ENCODE assay signal across 1 cellular context in the genomic region with DNA sequence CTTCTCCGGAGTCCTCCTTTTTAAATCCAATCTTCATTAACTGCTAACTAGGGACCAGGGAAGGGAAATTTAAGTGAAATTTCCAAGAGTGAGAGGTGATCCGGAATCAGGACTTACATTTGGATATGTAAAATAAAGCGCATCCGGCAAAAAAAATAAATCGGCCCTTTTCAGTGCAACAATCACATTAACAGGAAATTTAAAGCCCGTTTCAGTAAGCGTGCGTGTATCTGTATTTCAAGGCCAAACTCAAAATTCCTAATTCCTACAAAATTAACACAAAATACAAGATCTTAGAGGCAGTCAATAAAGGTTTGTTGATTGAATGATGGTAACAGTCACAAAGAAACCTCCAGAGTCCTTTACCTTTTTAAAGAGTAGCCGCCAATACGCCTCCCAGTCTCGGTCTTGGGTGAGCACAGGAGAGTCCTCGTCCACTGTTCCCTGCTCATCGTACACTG.
TF ChIP-seq lines count a peak whose summit lies in the region.

No MANE protein-coding gene starts in this region.

TF ChIP-seq in GM12878, 131 proteins besides CTCF, POLR2A, EP300 and RAD21 (continued from another document):
- TF ChIP-seq NRF1 (conservative IDR thresholded peaks at IDR 0.05; ENCODE audit: low read depth, low read length), result no peak
- TF ChIP-seq MEF2A (IDR thresholded peaks at IDR 0.05; ENCODE audit: insufficient read depth, low read depth, low read length), result no peak
- TF ChIP-seq MLLT1 (IDR thresholded peaks at IDR 0.05), result 0 out of 2 replicates have a peak, but pooled peaks have one; percentile 14
- TF ChIP-seq FOS (IDR thresholded peaks at IDR 0.05; ENCODE audit: borderline replicate concordance, extremely low read depth, insufficient read length), result no peak
- TF ChIP-seq HDAC6 (IDR thresholded peaks at IDR 0.05; ENCODE audit: unreplicated experiment), result no peak
- TF ChIP-seq, protein P1, sequence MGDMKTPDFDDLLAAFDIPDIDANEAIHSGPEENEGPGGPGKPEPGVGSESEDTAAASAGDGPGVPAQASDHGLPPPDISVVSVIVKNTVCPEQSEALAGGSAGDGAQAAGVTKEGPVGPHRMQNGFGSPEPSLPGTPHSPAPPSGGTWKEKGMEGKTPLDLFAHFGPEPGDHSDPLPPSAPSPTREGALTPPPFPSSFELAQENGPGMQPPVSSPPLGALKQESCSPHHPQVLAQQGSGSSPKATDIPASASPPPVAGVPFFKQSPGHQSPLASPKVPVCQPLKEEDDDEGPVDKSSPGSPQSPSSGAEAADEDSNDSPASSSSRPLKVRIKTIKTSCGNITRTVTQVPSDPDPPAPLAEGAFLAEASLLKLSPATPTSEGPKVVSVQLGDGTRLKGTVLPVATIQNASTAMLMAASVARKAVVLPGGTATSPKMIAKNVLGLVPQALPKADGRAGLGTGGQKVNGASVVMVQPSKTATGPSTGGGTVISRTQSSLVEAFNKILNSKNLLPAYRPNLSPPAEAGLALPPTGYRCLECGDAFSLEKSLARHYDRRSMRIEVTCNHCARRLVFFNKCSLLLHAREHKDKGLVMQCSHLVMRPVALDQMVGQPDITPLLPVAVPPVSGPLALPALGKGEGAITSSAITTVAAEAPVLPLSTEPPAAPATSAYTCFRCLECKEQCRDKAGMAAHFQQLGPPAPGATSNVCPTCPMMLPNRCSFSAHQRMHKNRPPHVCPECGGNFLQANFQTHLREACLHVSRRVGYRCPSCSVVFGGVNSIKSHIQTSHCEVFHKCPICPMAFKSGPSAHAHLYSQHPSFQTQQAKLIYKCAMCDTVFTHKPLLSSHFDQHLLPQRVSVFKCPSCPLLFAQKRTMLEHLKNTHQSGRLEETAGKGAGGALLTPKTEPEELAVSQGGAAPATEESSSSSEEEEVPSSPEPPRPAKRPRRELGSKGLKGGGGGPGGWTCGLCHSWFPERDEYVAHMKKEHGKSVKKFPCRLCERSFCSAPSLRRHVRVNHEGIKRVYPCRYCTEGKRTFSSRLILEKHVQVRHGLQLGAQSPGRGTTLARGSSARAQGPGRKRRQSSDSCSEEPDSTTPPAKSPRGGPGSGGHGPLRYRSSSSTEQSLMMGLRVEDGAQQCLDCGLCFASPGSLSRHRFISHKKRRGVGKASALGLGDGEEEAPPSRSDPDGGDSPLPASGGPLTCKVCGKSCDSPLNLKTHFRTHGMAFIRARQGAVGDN (IDR thresholded peaks at IDR 0.05), result no peak
- TF ChIP-seq ZBTB40 (IDR thresholded peaks at IDR 0.05; ENCODE audit: borderline replicate concordance), result peak; percentile 57; the same call in 1 of the 2 replicates
- TF ChIP-seq KLF5 (IDR thresholded peaks at IDR 0.05; ENCODE audit: partially characterized antibody), result no peak
